ENCODE assay signal across 9 cellular contexts in genomic region chr7:92830532-92831110, GRCh38. TPM values are rescaled to one million over a fixed set of nuclear protein-coding genes. Genes with fewer than 3 reads are reported as not detected.
DNase-seq lines count a peak whose midpoint lies in the region; ATAC-seq and TF ChIP-seq lines count a peak whose summit lies in the region.
"Had no signal": no experiment of that assay in that cellular context is flagged by ENCODE, and none has a peak within 500 bp of the region (broad histone marks: within the 10 kb centered on the region; RNA-seq: fewer than 3 reads in every experiment).

No MANE protein-coding gene starts in this region.

- POLR2A ChIA-PET in PC-3 (lab: Charles Lee; ENCODE audit: unreplicated experiment) = no interaction called here

- H3K9me3 ChIP-seq in PC-3 (ENCODE audit: low read length) (no peaks in the 10 kb centered on the region), endodermal cell (ENCODE audit: control insufficient read depth, low read length) (no peaks in the 10 kb centered on the region), thymus (ENCODE audit: control insufficient read depth) (no peaks in the 10 kb centered on the region), mucosa of descending colon (no peaks in the 10 kb centered on the region)
- H3K9me3 ChIP-seq: left lung had no signal

- no peak overlapping the region for H2AFZ ChIP-seq in PC-3 (ENCODE audit: low read length)

- peak overlapping the region; percentile 59 for H3K27ac Mint-ChIP-seq in activated naive CD4-positive, alpha-beta T cell treated with anti-CD3 and anti-CD28 coated beads, Interleukin-2, amount 50 U/mL, for 24 hours
- no peak overlapping the region for H3K27ac Mint-ChIP-seq in endodermal cell

- no peak for TF ChIP-seq CTCF in PC-3 (conservative IDR thresholded peaks at IDR 0.05; ENCODE audit: low read depth, low read length)
- TF ChIP-seq CTCF in endodermal cell (conservative IDR thresholded peaks at IDR 0.05) = no peak
- TF ChIP-seq CTCF in mucosa of descending colon (IDR thresholded peaks at IDR 0.05) = no peak

- CTCF ChIA-PET in PC-3 (lab: Charles Lee) = interaction anchor here (0.7 kb wide), 1 partner anchor 176 kb away, joined by 3 read pairs; no protein-coding TSS in a partner anchor

- no peak for ATAC-seq in PC-3
- no peak for ATAC-seq in mucosa of descending colon
- ATAC-seq: left lung had no signal

- peaks cover 70% of the 10 kb centered on the region for H3K4me1 Mint-ChIP-seq in activated naive CD4-positive, alpha-beta T cell treated with anti-CD3 and anti-CD28 coated beads, Interleukin-2, amount 50 U/mL, for 24 hours
- peaks cover 30% of the 10 kb centered on the region for H3K4me1 Mint-ChIP-seq in endodermal cell

- no peaks in the 10 kb centered on the region for H3F3A ChIP-seq in PC-3 (ENCODE audit: low read length, unreplicated experiment)

- no peaks in the 10 kb centered on the region for H3K9me2 ChIP-seq in PC-3 (replicated peaks; ENCODE audit: low read length)

- H3K36me3 ChIP-seq in PC-3 (ENCODE audit: low read depth, low read length) = peaks cover 4% of the 10 kb centered on the region; the same call in 1 of the 2 replicates
- peaks cover 24% of the 10 kb centered on the region for H3K36me3 ChIP-seq in endodermal cell (ENCODE audit: control insufficient read depth, insufficient read depth, low read length)
- H3K36me3 ChIP-seq in thymus (ENCODE audit: control insufficient read depth, insufficient read depth) = no peaks in the 10 kb centered on the region
- no peaks in the 10 kb centered on the region for H3K36me3 ChIP-seq in mucosa of descending colon (ENCODE audit: low read depth)
- H3K36me3 ChIP-seq: left lung had no signal

- H3K4me3 ChIP-seq in PC-3 (ENCODE audit: low read length) (no peak overlapping the region), endodermal cell (ENCODE audit: low read length) (peak overlapping the region; percentile 95), thymus (ENCODE audit: low read length) (peak overlapping the region; percentile 93), mucosa of descending colon (no peak overlapping the region)
- H3K4me3 ChIP-seq: left lung had no signal

- H3K27me3 Mint-ChIP-seq in activated naive CD4-positive, alpha-beta T cell treated with anti-CD3 and anti-CD28 coated beads, Interleukin-2, amount 50 U/mL, for 24 hours = no peaks in the 10 kb centered on the region
- peaks cover 3% of the 10 kb centered on the region for H3K27me3 Mint-ChIP-seq in endodermal cell (ENCODE audit: insufficient read depth)

- H3K4me1 ChIP-seq in PC-3 (ENCODE audit: insufficient read depth, low read length) = peaks cover 31% of the 10 kb centered on the region
- peaks cover 4% of the 10 kb centered on the region for H3K4me1 ChIP-seq in endodermal cell (ENCODE audit: control insufficient read depth, insufficient read depth, low read length)
- H3K4me1 ChIP-seq in thymus (ENCODE audit: control insufficient read depth, insufficient read depth, low read length) = peaks cover 11% of the 10 kb centered on the region
- peaks cover 14% of the 10 kb centered on the region for H3K4me1 ChIP-seq in mucosa of descending colon (ENCODE audit: low read depth)

- H3K4me2 ChIP-seq in PC-3 (ENCODE audit: low read length) = peak overlapping the region; percentile 89; the same call in 1 of the 2 replicates

- peaks cover 47% of the 10 kb centered on the region for H3K36me3 Mint-ChIP-seq in activated naive CD4-positive, alpha-beta T cell treated with anti-CD3 and anti-CD28 coated beads, Interleukin-2, amount 50 U/mL, for 24 hours
- H3K36me3 Mint-ChIP-seq in endodermal cell (ENCODE audit: low read depth) = peaks cover 2% of the 10 kb centered on the region

- BruUV-seq in PC-3 (replicated peaks; lab: Mats Ljungman, UMichigan) = no TSS peak

- H3K27ac ChIP-seq in PC-3 (ENCODE audit: low read length) (no peak overlapping the region), endodermal cell (ENCODE audit: low read depth, low read length) (no peak overlapping the region), thymus (ENCODE audit: low read depth) (no peak overlapping the region)
- H3K27ac ChIP-seq: left lung had no signal

- H3K9ac ChIP-seq in PC-3 (ENCODE audit: low read length) (no peak overlapping the region), endodermal cell (ENCODE audit: extremely low read depth, low read length, poor library complexity, severe bottlenecking) (no peak overlapping the region)

- intact Hi-C loops in PC-3 (cut with micrococcal nuclease) (loop anchor here (10.0 kb wide), 1 partner anchor 404 kb away; the partner anchor contains the start of gene VPS50), mucosa of descending colon (cut with DNase I, micrococcal nuclease) (loop anchor here (5.0 to 10.0 kb wide), 4 partner anchors 133 to 208 kb away; no protein-coding TSS in a partner anchor)

- 89 to 91% methylated on average over 6 of the region's 6 CpGs for WGBS in endodermal cell (ENCODE audit: insufficient coverage in 1 of 2, insufficient read length in 1 of 2), 2 experiments
- 7% methylated on average over 6 of the region's 6 CpGs for WGBS in thymus

- DNase-seq in activated naive CD4-positive, alpha-beta T cell (lab: John Stamatoyannopoulos, UW) = no peak
- DNase-seq in PC-3 (no peak), endodermal cell (no peak), NCI-H146 (lab: John Stamatoyannopoulos, UW) (no peak), cerebellar cortex (ENCODE audit: low spot score) (no peak), mucosa of descending colon (no peak)
- DNase-seq: left lung had no signal

- H3K79me2 ChIP-seq in PC-3 (ENCODE audit: low read length) = peaks cover 94% of the 10 kb centered on the region

- no peaks in the 10 kb centered on the region for H3K9me3 Mint-ChIP-seq in activated naive CD4-positive, alpha-beta T cell treated with anti-CD3 and anti-CD28 coated beads, Interleukin-2, amount 50 U/mL, for 24 hours
- no peaks in the 10 kb centered on the region for H3K9me3 Mint-ChIP-seq in endodermal cell

- H3K27me3 ChIP-seq in PC-3 (ENCODE audit: low read length) = no peaks in the 10 kb centered on the region
- no peaks in the 10 kb centered on the region for H3K27me3 ChIP-seq in endodermal cell (ENCODE audit: control insufficient read depth, insufficient read depth, low read length, poor library complexity, severe bottlenecking)
- H3K27me3 ChIP-seq in thymus (ENCODE audit: control insufficient read depth, insufficient read depth) = no peaks in the 10 kb centered on the region
- H3K27me3 ChIP-seq: left lung had no signal

- H3K4me3 Mint-ChIP-seq in activated naive CD4-positive, alpha-beta T cell treated with anti-CD3 and anti-CD28 coated beads, Interleukin-2, amount 50 U/mL, for 24 hours = peak overlapping the region; percentile 98
- H3K4me3 Mint-ChIP-seq in endodermal cell = no peak overlapping the region

- H4K20me1 ChIP-seq in PC-3 (ENCODE audit: low read length) = no peaks in the 10 kb centered on the region

RNA-seq across cellular contexts. Expression of gene CDK6, which starts 5.8 kb away (rescaled TPM):
- total RNA-seq in PC-3 (2014; rRNA removed) (38.4 and 38.7 TPM in 2 replicates), endodermal cell (10 to 100 TPM; 28.5 to 36.6 TPM), mucosa of descending colon (10 to 100 TPM; 23.4 to 52.4 (median 33.1) TPM)
- 26.4 TPM for polyA plus RNA-seq in endodermal cell (2013, experiment 1 of 2)
- polyA plus RNA-seq in endodermal cell (2013, experiment 2 of 2) = 28.0 TPM
- polyA plus RNA-seq in thymus = 6.5 TPM

Comparison
In these comparisons a context has a peak if more than half of its experiments do, and no peak if none do; other contexts are left out.
1. H3K4me3 ChIP-seq: peak in endodermal cell (single experiment) and thymus (single experiment); none in PC-3 (single experiment) and mucosa of descending colon (single experiment).